Comparison of ENCODE assay signal across 30 cellular contexts in genomic region chr22:23649071-23649501, GRCh38. TPM values are rescaled to one million over a fixed set of nuclear protein-coding genes. Genes with fewer than 3 reads are reported as not detected.
"Had no signal": no experiment of that assay in that cellular context is flagged by ENCODE, and none has a peak within 500 bp of the region (broad histone marks: within the 10 kb centered on the region; RNA-seq: fewer than 3 reads in every experiment).

No MANE protein-coding gene starts in this region.

- H3K36me3 ChIP-seq: prostate gland, right atrium auricular region, vagina had no signal

- H3K4me3 ChIP-seq: coronary artery, esophagus muscularis mucosa, heart right ventricle, left ventricle myocardium inferior, lung, prostate gland, right atrium auricular region, testis, tibial artery, vagina had no signal

- H3K4me1 ChIP-seq: esophagus muscularis mucosa, foreskin keratinocyte, heart right ventricle, left ventricle myocardium inferior, parathyroid adenoma, prostate gland, right atrium auricular region, testis, tibial artery, vagina had no signal

- ATAC-seq: foreskin keratinocyte; heart right ventricle; left colon; natural killer cell; sciatic nerve; stimulated activated memory B cell treated with anti-CD40 and anti-IgM and Interleukin-4, amounts not matched to agents 10 μg/mL and 1 μg/mL and 100 μg/mL, for 72 hours; stimulated activated naive CD8-positive, alpha-beta T cell treated with anti-CD3 and anti-CD28 coated beads, Interleukin-15, Interleukin-2, amounts not matched to agents 100 U/mL and 50 U/mL, for 24 hours had no signal

- H3K27ac ChIP-seq: coronary artery, esophagus muscularis mucosa, foreskin keratinocyte, heart right ventricle, left ventricle myocardium inferior, neutrophil, parathyroid adenoma, prostate gland, right atrium auricular region, testis, tibial artery, vagina had no signal

- DNase-seq: dermis blood vessel endothelial cell; effector memory CD4-positive, alpha-beta T cell; foreskin keratinocyte; glutamatergic neuron; heart right ventricle; hippocampal formation; left colon; left ventricle myocardium inferior; natural killer cell; stimulated activated CD4-positive, alpha-beta T cell treated with anti-CD3 and anti-CD28 coated beads, Interleukin-4, amount 100 ng/mL, for 4 hours; stimulated activated naive CD8-positive, alpha-beta T cell treated with anti-CD3 and anti-CD28 coated beads, Interleukin-15, Interleukin-2, amounts not matched to agents 100 U/mL and 50 U/mL, for 24 hours; substantia nigra; testis had no signal

- H3K27me3 ChIP-seq: esophagus muscularis mucosa, foreskin keratinocyte, heart right ventricle, neutrophil, right atrium auricular region, testis, tibial artery, vagina had no signal

- H3K9me3 ChIP-seq: esophagus muscularis mucosa, heart right ventricle, left ventricle myocardium inferior, neutrophil, prostate gland, right atrium auricular region, testis, tibial artery, vagina had no signal

RNA-seq across cellular contexts. Expression of gene DRICH1, which starts 17.0 kb away (rescaled TPM):
- total RNA-seq: endothelial cell of umbilical vein, epithelial cell of proximal tubule, fibroblast of lung, heart right ventricle, kidney epithelial cell, left ventricle myocardium inferior, right atrium auricular region, vagina had no signal
- polyA plus RNA-seq: fibroblast of lung had no signal

RNA-seq across cellular contexts. Expression of gene RGL4, which starts 41.7 kb away (rescaled TPM):
- total RNA-seq: dermis blood vessel endothelial cell, endothelial cell of umbilical vein, epithelial cell of proximal tubule, fibroblast of lung, foreskin keratinocyte, kidney epithelial cell, left colon, left ventricle myocardium inferior, right atrium auricular region, ureter, vagina had no signal
- polyA plus RNA-seq: endothelial cell of umbilical vein, fibroblast of lung, foreskin keratinocyte, neural cell had no signal
